ENCODE assay signal across 2 cellular contexts in genomic region chr16:57096192-57096591, GRCh38.
TF ChIP-seq lines count a peak whose summit lies in the region.

No MANE protein-coding gene starts in this region.

TF ChIP-seq in HEK293, 187 proteins besides CTCF, POLR2A, EP300 and RAD21 (continued from another document):
- TF ChIP-seq, protein P1, sequence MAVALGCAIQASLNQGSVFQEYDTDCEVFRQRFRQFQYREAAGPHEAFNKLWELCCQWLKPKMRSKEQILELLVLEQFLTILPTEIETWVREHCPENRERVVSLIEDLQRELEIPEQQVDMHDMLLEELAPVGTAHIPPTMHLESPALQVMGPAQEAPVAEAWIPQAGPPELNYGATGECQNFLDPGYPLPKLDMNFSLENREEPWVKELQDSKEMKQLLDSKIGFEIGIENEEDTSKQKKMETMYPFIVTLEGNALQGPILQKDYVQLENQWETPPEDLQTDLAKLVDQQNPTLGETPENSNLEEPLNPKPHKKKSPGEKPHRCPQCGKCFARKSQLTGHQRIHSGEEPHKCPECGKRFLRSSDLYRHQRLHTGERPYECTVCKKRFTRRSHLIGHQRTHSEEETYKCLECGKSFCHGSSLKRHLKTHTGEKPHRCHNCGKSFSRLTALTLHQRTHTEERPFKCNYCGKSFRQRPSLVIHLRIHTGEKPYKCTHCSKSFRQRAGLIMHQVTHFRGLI (tag by site-specific recombination; IDR thresholded peaks at IDR 0.05) = peak; percentile 65; the same call in 1 of the 2 replicates
- TF ChIP-seq ZNF626 (tag by site-specific recombination; IDR thresholded peaks at IDR 0.05) = no peak

TF ChIP-seq in endothelial cell of umbilical vein, 7 proteins besides CTCF, POLR2A, EP300 and RAD21 (continued from another document):
- TF ChIP-seq GATA2 (IDR thresholded peaks at IDR 0.05; ENCODE audit: insufficient read depth, insufficient read length, low read depth, low read length) = no peak
